20 cellular contexts compared by ENCODE assay signal in genomic region chr1:24696033-24696755, GRCh38. TPM values are rescaled to one million over a fixed set of nuclear protein-coding genes. Genes with fewer than 3 reads are reported as not detected.
DNase-seq lines count a peak whose midpoint lies in the region; ATAC-seq and TF ChIP-seq lines count a peak whose summit lies in the region.
"Had no signal": no experiment of that assay in that cellular context is flagged by ENCODE, and none has a peak within 500 bp of the region (broad histone marks: within the 10 kb centered on the region; RNA-seq: fewer than 3 reads in every experiment).

No MANE protein-coding gene starts in this region.

- 92 to 95% methylated on average over 5 of the region's 5 CpGs for WGBS in aorta, 2 donors

- no peaks in the 10 kb centered on the region for H3K36me3 Mint-ChIP-seq in chondrocyte (ENCODE audit: low read depth)

- H3K9me3 ChIP-seq in left ventricle myocardium inferior (replicated peaks), result no peaks in the 10 kb centered on the region
- H3K9me3 ChIP-seq in SJCRH30 (replicated peaks), result no peaks in the 10 kb centered on the region
- no peaks in the 10 kb centered on the region for H3K9me3 ChIP-seq in left lung
- H3K9me3 ChIP-seq in aorta (ENCODE audit: control insufficient read depth, low read length), result no peaks in the 10 kb centered on the region
- H3K9me3 ChIP-seq: tibial artery had no signal

- no peaks in the 10 kb centered on the region for H3K27me3 Mint-ChIP-seq in chondrocyte (ENCODE audit: low read depth)
- H3K27me3 Mint-ChIP-seq: CD4-positive, alpha-beta T cell had no signal

- H3K4me3 Mint-ChIP-seq in chondrocyte (ENCODE audit: unreplicated experiment), result no peak overlapping the region
- H3K4me3 Mint-ChIP-seq: activated CD4-positive, alpha-beta T cell treated with anti-CD3 and anti-CD28 coated beads, Interleukin-2, amount 10 ng/mL, durations not matched to agents 7 days and 5 days; CD4-positive, alpha-beta T cell; H9 had no signal

- DNase-seq in left ventricle myocardium inferior (no peak), left cardiac atrium (no peak), SJCRH30 (peak; percentile 40 to 67), left lung (no peak), aorta (no peak), chondrocyte (ENCODE audit: low spot score) (no peak)
- DNase-seq: activated CD4-positive, alpha-beta T cell treated with anti-CD3 and anti-CD28 coated beads, Interleukin-2, amount 10 ng/mL, durations not matched to agents 7 days and 5 days; activated CD8-positive, alpha-beta memory T cell treated with anti-CD3 and anti-CD28 coated beads, Interleukin-2, amount 50 U/mL, for 4 hours; activated effector memory CD4-positive, alpha-beta T cell treated with anti-CD3 and anti-CD28 coated beads, Interleukin-2, amount 50 U/mL, for 16 hours; caudate nucleus; H9; Kasumi-1; NCI-H1092 treated with DMSO at 0.1 percent for 48 hours; NCI-H774; stimulated activated CD4-positive, alpha-beta T cell treated with anti-CD3 and anti-CD28 coated beads, Interleukin-15, amount 100 ng/mL, for 24 hours; stimulated activated naive CD4-positive, alpha-beta T cell treated with Interleukin-2 at 50 U/mL for 16 hours had no signal

- no peak for ATAC-seq in left cardiac atrium
- ATAC-seq in left lung, result peak; percentile 11
- peak; percentile 9 for ATAC-seq in aorta (ENCODE audit: low FRiP score)
- ATAC-seq in GM21619 (IDR thresholded peaks at IDR 0.05; ENCODE audit: unreplicated experiment), result no peak
- no peak for ATAC-seq in HG02885 (IDR thresholded peaks at IDR 0.05; ENCODE audit: poor library complexity, unreplicated experiment)

- no peak overlapping the region for H3K27ac Mint-ChIP-seq in chondrocyte (ENCODE audit: unreplicated experiment)
- H3K27ac Mint-ChIP-seq: CD4-positive, alpha-beta T cell had no signal

- no peaks in the 10 kb centered on the region for H3K27me3 ChIP-seq in left ventricle myocardium inferior (ENCODE audit: low read depth)
- H3K27me3 ChIP-seq in SJCRH30, result no peaks in the 10 kb centered on the region
- H3K27me3 ChIP-seq in left lung, result no peaks in the 10 kb centered on the region
- no peaks in the 10 kb centered on the region for H3K27me3 ChIP-seq in aorta (ENCODE audit: control insufficient read depth in 1 of 2, insufficient read depth in 2 of 2, low read length in 1 of 2)
- H3K27me3 ChIP-seq: tibial artery had no signal

- intact Hi-C loops in left ventricle myocardium inferior (cut with micrococcal nuclease), result loop anchor here (10.0 kb wide), 1 partner anchor 49 kb away; the partner anchor contains the start of gene CLIC4
- intact Hi-C loops in left cardiac atrium (cut with DNase I), result loop anchor here in 1 of 2 donors (10.0 kb wide), 1 partner anchor 49 kb away; the partner anchor contains the start of gene CLIC4
- intact Hi-C loops in left lung (cut with DNase I), result no loop called here
- intact Hi-C loops in aorta (cut with DNase I), result no loop called here

- no peaks in the 10 kb centered on the region for H3K9me3 Mint-ChIP-seq in chondrocyte (ENCODE audit: low read depth)
- H3K9me3 Mint-ChIP-seq: activated CD4-positive, alpha-beta T cell treated with anti-CD3 and anti-CD28 coated beads, Interleukin-2, amount 10 ng/mL, durations not matched to agents 7 days and 5 days; CD4-positive, alpha-beta T cell had no signal

- H3K27ac ChIP-seq in left ventricle myocardium inferior (replicated peaks) (peak overlapping the region; percentile 90), SJCRH30 (no peak overlapping the region), left lung (peak overlapping the region in 1 of 2 donors; percentile 65), aorta (ENCODE audit: low read depth in 1 of 2, low read length in 2 of 2) (no peak overlapping the region)
- H3K27ac ChIP-seq: tibial artery had no signal

- H3K4me3 ChIP-seq in left ventricle myocardium inferior (no peak overlapping the region), SJCRH30 (no peak overlapping the region), left lung (no peak overlapping the region), aorta (ENCODE audit: low read length in 2 of 2) (no peak overlapping the region)
- H3K4me3 ChIP-seq: tibial artery had no signal

- peaks cover 8% of the 10 kb centered on the region for H3K4me1 Mint-ChIP-seq in chondrocyte (ENCODE audit: low read depth)

- no peaks in the 10 kb centered on the region for H3K36me3 ChIP-seq in left ventricle myocardium inferior
- no peaks in the 10 kb centered on the region for H3K36me3 ChIP-seq in SJCRH30
- H3K36me3 ChIP-seq in left lung, result no peaks in the 10 kb centered on the region
- no peaks in the 10 kb centered on the region for H3K36me3 ChIP-seq in aorta (ENCODE audit: control insufficient read depth in 1 of 2, insufficient read depth in 2 of 2, low read length in 1 of 2)
- H3K36me3 ChIP-seq: tibial artery had no signal

- TF ChIP-seq CTCF in left ventricle myocardium inferior (IDR thresholded peaks at IDR 0.05; ENCODE audit: borderline replicate concordance) (no peak), left lung (IDR thresholded peaks at IDR 0.05) (no peak), chondrocyte (IDR thresholded peaks at IDR 0.05) (no peak)

- peaks cover 63% of the 10 kb centered on the region for H3K4me1 ChIP-seq in left ventricle myocardium inferior
- peaks cover 50% of the 10 kb centered on the region for H3K4me1 ChIP-seq in SJCRH30
- H3K4me1 ChIP-seq in left lung, result peaks cover 16 to 34% of the 10 kb centered on the region in 2 donors
- H3K4me1 ChIP-seq in aorta (ENCODE audit: control insufficient read depth in 1 of 2, insufficient read depth in 2 of 2, low read length in 2 of 2), result no peaks in the 10 kb centered on the region

RNA-seq across cellular contexts. Expression of gene CLIC4, which starts 49.1 kb away (rescaled TPM):
- total RNA-seq in left ventricle myocardium inferior, result 325 TPM
- 100 to 1,000 TPM; 164 to 263 TPM for total RNA-seq in left cardiac atrium
- total RNA-seq in SJCRH30 (2014; rRNA removed; shearing (Covaris generic)), result 157 and 169 TPM in 2 replicates
- 100 to 1,000 TPM; 158 to 197 TPM for total RNA-seq in left lung
- total RNA-seq in aorta, result 100 to 1,000 TPM; 477 to 941 TPM
- polyA plus RNA-seq in aorta, result 100 to 1,000 TPM; 278 to 322 TPM
- total RNA-seq in chondrocyte, result 282 to 430 TPM (median 411 TPM) in 3 replicates

RNA-seq across cellular contexts. Expression of gene SRRM1, which starts 53.1 kb away (rescaled TPM):
- total RNA-seq in left ventricle myocardium inferior, result 60.8 TPM
- 10 to 100 TPM; 60.4 to 89.9 TPM for total RNA-seq in left cardiac atrium
- total RNA-seq in SJCRH30 (2014; rRNA removed; shearing (Covaris generic)), result 114 and 131 TPM in 2 replicates
- 100 to 1,000 TPM in 1 of 2 donors, 10 to 100 TPM in 1; 86.4 to 120 TPM for total RNA-seq in left lung
- total RNA-seq in aorta, result 100 to 1,000 TPM; 111 to 113 TPM
- 10 to 100 TPM; 33.6 to 61.2 TPM for polyA plus RNA-seq in aorta
- total RNA-seq in chondrocyte, result 93.0 to 120 TPM (median 93.2 TPM) in 3 replicates

Comparison
In these comparisons a context has a peak if more than half of its experiments do, and no peak if none do; other contexts are left out.
1. DNase-seq: peak in SJCRH30 (2 of 2); none in left ventricle myocardium inferior (single experiment), left cardiac atrium (single experiment), left lung (0 of 2), aorta (0 of 2) and chondrocyte (single experiment).
2. ATAC-seq: peak in left lung (single experiment) and aorta (single experiment); none in left cardiac atrium (0 of 2), GM21619 (single experiment) and HG02885 (single experiment).